In the genomic region with DNA sequence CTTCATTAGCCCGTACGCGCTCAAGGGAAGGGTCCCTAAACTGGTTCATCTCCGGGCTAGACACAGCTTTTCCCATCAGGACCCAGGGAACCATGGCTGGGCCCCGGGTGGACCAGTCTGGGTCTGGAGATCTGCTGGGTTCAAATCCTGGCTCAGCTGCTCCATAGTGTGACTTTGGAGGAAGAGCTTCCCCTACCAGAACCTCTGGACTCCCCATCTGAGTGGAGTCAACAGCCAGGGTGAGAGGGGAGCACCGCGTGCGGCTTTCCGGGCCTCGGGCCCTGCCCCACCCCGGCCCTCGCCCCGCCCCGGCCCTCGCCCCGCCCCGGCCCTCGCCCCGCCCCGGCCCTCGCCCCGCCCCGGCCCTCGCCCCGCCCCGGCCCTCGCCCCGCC, we compare ENCODE assay signal across 9 cellular contexts. TPM values are rescaled to one million over a fixed set of nuclear protein-coding genes. Genes with fewer than 3 reads are reported as not detected.
DNase-seq lines count a peak whose midpoint lies in the region; ATAC-seq and TF ChIP-seq lines count a peak whose summit lies in the region.
"Had no signal": no experiment of that assay in that cellular context is flagged by ENCODE, and none has a peak within 500 bp of the region (broad histone marks: within the 10 kb centered on the region; RNA-seq: fewer than 3 reads in every experiment).

No MANE protein-coding gene starts in this region.

- H3K4me1 Mint-ChIP-seq in activated naive CD4-positive, alpha-beta T cell treated with anti-CD3 and anti-CD28 coated beads, Interleukin-2, amount 50 U/mL, for 24 hours = peaks cover 26% of the 10 kb centered on the region

- H3K36me3 Mint-ChIP-seq in activated naive CD4-positive, alpha-beta T cell treated with anti-CD3 and anti-CD28 coated beads, Interleukin-2, amount 50 U/mL, for 24 hours = no peaks in the 10 kb centered on the region

- intact Hi-C loops in right cardiac atrium (cut with DNase I) = loop anchor here in 1 of 4 donors (10.0 kb wide), 1 partner anchor 141 kb away; no protein-coding TSS in a partner anchor

- WGBS in right cardiac atrium = 23% methylated on average over 18 of the region's 28 CpGs
- WGBS in upper lobe of left lung, 2 donors = 45 to 79% methylated on average over 4 to 9 of the region's 28 CpGs

- no peaks in the 10 kb centered on the region for H3K27me3 ChIP-seq in right cardiac atrium (ENCODE audit: control insufficient read depth, insufficient read depth)
- H3K27me3 ChIP-seq in upper lobe of left lung = peaks cover 0 to 5% (median 0%) of the 10 kb centered on the region in 4 donors
- H3K27me3 ChIP-seq: pancreas had no signal

- no peak for DNase-seq in activated naive CD4-positive, alpha-beta T cell treated with Interleukin-2 at 50 U/mL for 16 hours
- peak in 1 of 3 donors; percentile 79 for DNase-seq in right cardiac atrium
- DNase-seq in upper lobe of left lung = no peak
- no peak for DNase-seq in UCSD-AML1 (lab: John Stamatoyannopoulos, UW; ENCODE audit: unreplicated experiment)
- DNase-seq in cerebellar nuclear complex (lab: John Stamatoyannopoulos, UW) = no peak

- TF ChIP-seq CTCF in upper lobe of left lung (IDR thresholded peaks at IDR 0.05) = no peak

- TF ChIP-seq POLR2A in upper lobe of left lung (IDR thresholded peaks at IDR 0.05) = no peak

- no peaks in the 10 kb centered on the region for H3K36me3 ChIP-seq in upper lobe of left lung
- H3K36me3 ChIP-seq: pancreas had no signal

- peak overlapping the region; percentile 59 for H3K4me3 Mint-ChIP-seq in activated naive CD4-positive, alpha-beta T cell treated with anti-CD3 and anti-CD28 coated beads, Interleukin-2, amount 50 U/mL, for 24 hours

- peak overlapping the region; percentile 17 for H3K27ac Mint-ChIP-seq in activated naive CD4-positive, alpha-beta T cell treated with anti-CD3 and anti-CD28 coated beads, Interleukin-2, amount 50 U/mL, for 24 hours

- no peaks in the 10 kb centered on the region for H3K9me3 Mint-ChIP-seq in activated naive CD4-positive, alpha-beta T cell treated with anti-CD3 and anti-CD28 coated beads, Interleukin-2, amount 50 U/mL, for 24 hours

- no peaks in the 10 kb centered on the region for H3K27me3 Mint-ChIP-seq in activated naive CD4-positive, alpha-beta T cell treated with anti-CD3 and anti-CD28 coated beads, Interleukin-2, amount 50 U/mL, for 24 hours

- H3K27ac ChIP-seq in right cardiac atrium (ENCODE audit: low read length) (no peak overlapping the region), upper lobe of left lung (peak overlapping the region in 2 of 4 donors; percentile 33 to 71)

- no peak for TF ChIP-seq EP300 in upper lobe of left lung (IDR thresholded peaks at IDR 0.05)

- peak; percentile 61 to 63 for ATAC-seq in activated CD4-positive, CD25-positive, alpha-beta regulatory T cell treated with anti-CD3 and anti-CD28 coated beads, Interleukin-2, amount 50 U/mL, for 24 hours
- ATAC-seq in right cardiac atrium (peak; percentile 41 to 44), upper lobe of left lung (ENCODE audit: low FRiP score in 2 of 2) (peak in 1 of 2 donors; percentile 31), GM21381 (IDR thresholded peaks at IDR 0.05; ENCODE audit: unreplicated experiment) (no peak)

- H3K9me3 ChIP-seq in right cardiac atrium (ENCODE audit: control insufficient read depth, low read length) (no peaks in the 10 kb centered on the region), upper lobe of left lung (no peaks in the 10 kb centered on the region)
- H3K9me3 ChIP-seq: pancreas had no signal

- peak overlapping the region; percentile 53 for H3K4me3 ChIP-seq in right cardiac atrium (ENCODE audit: low read length)
- H3K4me3 ChIP-seq in upper lobe of left lung = peak overlapping the region in 3 of 4 donors; percentile 25 to 62 (median 46)

- H3K4me1 ChIP-seq in right cardiac atrium (ENCODE audit: control insufficient read depth, insufficient read depth, low read length) = no peaks in the 10 kb centered on the region
- peaks cover 10 to 34% (median 26%) of the 10 kb centered on the region in 4 donors for H3K4me1 ChIP-seq in upper lobe of left lung

RNA-seq across cellular contexts. Expression of a gene that starts 41.2 kb away (rescaled TPM):
- total RNA-seq in right cardiac atrium (1 to 10 TPM; 1.4 to 2.7 (median 2.0) TPM), upper lobe of left lung (1 to 10 TPM in 3 of 6 donors, under 1 TPM in 3; under 0.01 to 2.0 (median 0.88) TPM)
- polyA plus RNA-seq in right cardiac atrium = 1.4 TPM
